7 cellular contexts compared by ENCODE assay signal in genomic region chr12:88111074-88111652, GRCh38. TPM values are rescaled to one million over a fixed set of nuclear protein-coding genes. Genes with fewer than 3 reads are reported as not detected.
A peak's percentile ranks its signal among the peaks of the same experiment; 100 is the strongest.
DNase-seq lines count a peak whose midpoint lies in the region; ATAC-seq, FAIRE-seq and TF ChIP-seq lines count a peak whose summit lies in the region.

No MANE protein-coding gene starts in this region.

- peak overlapping the region; percentile 54 for H3K4me3 Mint-ChIP-seq in type B pancreatic cell
- no peak overlapping the region for H3K4me3 Mint-ChIP-seq in activated T-cell treated with anti-CD3 and anti-CD28 coated beads, Interleukin-2, amount 50 U/mL, for 4 hours

- no peaks in the 10 kb centered on the region for H3K4me1 Mint-ChIP-seq in type B pancreatic cell (ENCODE audit: unreplicated experiment)
- H3K4me1 Mint-ChIP-seq in activated T-cell treated with anti-CD3 and anti-CD28 coated beads, Interleukin-2, amount 50 U/mL, for 4 hours (ENCODE audit: low read depth), result peaks cover 2% of the 10 kb centered on the region

- H3K27me3 Mint-ChIP-seq in type B pancreatic cell, result no peaks in the 10 kb centered on the region
- no peaks in the 10 kb centered on the region for H3K27me3 Mint-ChIP-seq in activated T-cell treated with anti-CD3 and anti-CD28 coated beads, Interleukin-2, amount 50 U/mL, for 4 hours (ENCODE audit: low read depth)

- ATAC-seq in activated T-cell treated with anti-CD3 and anti-CD28 coated beads, Interleukin-2, amount 50 U/mL, for 4 hours, result no peak

- peak; percentile 80 for FAIRE-seq in TTC549 (lab: Jason Lieb, UNC)

- no peaks in the 10 kb centered on the region for H3K9me3 Mint-ChIP-seq in type B pancreatic cell
- no peaks in the 10 kb centered on the region for H3K9me3 Mint-ChIP-seq in activated T-cell treated with anti-CD3 and anti-CD28 coated beads, Interleukin-2, amount 50 U/mL, for 4 hours

- peaks cover 17% of the 10 kb centered on the region for H3K36me3 Mint-ChIP-seq in type B pancreatic cell
- H3K36me3 Mint-ChIP-seq in activated T-cell treated with anti-CD3 and anti-CD28 coated beads, Interleukin-2, amount 50 U/mL, for 4 hours (ENCODE audit: insufficient read depth), result peaks cover 36% of the 10 kb centered on the region

- DNase-seq in GM10266 (ENCODE audit: extremely low spot score) (peak; percentile 18), LHCN-M2 (ENCODE audit: low read depth) (peak; percentile 48), iPS-NIHi11 (ENCODE audit: low spot score) (peak; percentile 5), type B pancreatic cell (ENCODE audit: extremely low spot score, unreplicated experiment) (no peak), GM19238 (ENCODE audit: insufficient read length, low spot score) (no peak)
- DNase-seq in activated T-cell treated with anti-CD3 and anti-CD28 coated beads, Interleukin-2, amount 50 U/mL, for 4 hours, result no peak

- H3K27ac Mint-ChIP-seq in type B pancreatic cell, result no peak overlapping the region

- peak; percentile 40 for TF ChIP-seq CTCF in GM10266 (IDR thresholded peaks at IDR 0.05; ENCODE audit: control insufficient read depth, insufficient read depth, low read depth, missing control alignments)
- peak; percentile 69 for TF ChIP-seq CTCF in type B pancreatic cell (conservative IDR thresholded peaks at IDR 0.05)

RNA-seq across cellular contexts. Expression of gene CEP290, which starts 30.7 kb away (rescaled TPM):
- total RNA-seq in LHCN-M2 (2014; rRNA removed) (19.8 and 22.8 TPM in 2 replicates), type B pancreatic cell (ENCODE audit: low replicate concordance) (8.0 and 28.5 TPM in 2 replicates)
- 2.4 TPM for polyA plus RNA-seq in LHCN-M2 (2012)
- 10 to 100 TPM; 15.1 to 16.0 (median 15.8) TPM for total RNA-seq in activated T-cell treated with anti-CD3 and anti-CD28 coated beads, Interleukin-2, amount 50 U/mL, for 4 hours

RNA-seq across cellular contexts. Expression of gene TMTC3, which starts 30.9 kb away (rescaled TPM):
- total RNA-seq in LHCN-M2 (2014; rRNA removed) (40.7 and 41.8 TPM in 2 replicates), type B pancreatic cell (ENCODE audit: low replicate concordance) (34.1 and 38.5 TPM in 2 replicates)
- 3.3 TPM for polyA plus RNA-seq in LHCN-M2 (2012)
- 1 to 10 TPM; 7.5 to 7.7 (median 7.5) TPM for total RNA-seq in activated T-cell treated with anti-CD3 and anti-CD28 coated beads, Interleukin-2, amount 50 U/mL, for 4 hours

Comparison
In these comparisons a context has a peak if more than half of its experiments do, and no peak if none do; other contexts are left out.
1. DNase-seq: peak in GM10266 (single experiment), LHCN-M2 (single experiment) and iPS-NIHi11 (single experiment); none in type B pancreatic cell (single experiment), GM19238 (single experiment) and activated T-cell treated with anti-CD3 and anti-CD28 coated beads, Interleukin-2, amount 50 U/mL, for 4 hours (single experiment).